Comparison of ENCODE assay signal across 13 cellular contexts in genomic region chr7:157549612-157550299, GRCh38.
"Had no signal": no experiment of that assay in that cellular context is flagged by ENCODE, and none has a peak within 500 bp of the region (broad histone marks: within the 10 kb centered on the region; RNA-seq: fewer than 3 reads in every experiment).

No MANE protein-coding gene starts in this region.

- H3K9me3 ChIP-seq: adrenal gland, colonic mucosa, esophagus muscularis mucosa, prostate gland, stomach, thoracic aorta had no signal

- H3K27me3 ChIP-seq: adrenal gland, cardiac muscle cell, colonic mucosa, esophagus muscularis mucosa, stomach had no signal

- H3K27ac ChIP-seq: adrenal gland, cardiac muscle cell, colonic mucosa, esophagus muscularis mucosa, prostate gland, stomach, thoracic aorta had no signal

- H3K27ac Mint-ChIP-seq: activated CD4-positive, alpha-beta T cell treated with anti-CD3 and anti-CD28 coated beads, Interleukin-2, amount 10 ng/mL, durations not matched to agents 7 days and 5 days; activated T-helper 1 cell treated with anti-CD3 and anti-CD28 coated beads, Interleukin-12 subunit alpha, Interleukin-12 subunit beta, Interleukin-2, Interleukin-4 antibody, amounts not matched to agents 30 ng/mL and 10 ng/mL and 1 ng/mL, durations not matched to agents 14 hours and 24 hours and 36 hours; T-helper 2 cell treated with Interferon-gamma antibody and Interleukin-4, amounts not matched to agents 5 μg/mL and 100 μg/mL, for 36 hours had no signal

- H3K27me3 Mint-ChIP-seq: activated CD4-positive, alpha-beta T cell treated with anti-CD3 and anti-CD28 coated beads, Interleukin-2, amount 10 ng/mL, durations not matched to agents 7 days and 5 days; naive B cell had no signal

- DNase-seq: activated CD4-positive, alpha-beta T cell treated with anti-CD3 and anti-CD28 coated beads, Interleukin-2, amount 10 ng/mL, durations not matched to agents 7 days and 5 days; activated naive CD4-positive, alpha-beta T cell treated with Interleukin-2 at 50 U/mL for 16 hours; adrenal gland; colonic mucosa; naive B cell; occipital lobe; stomach had no signal

- H3K4me1 ChIP-seq: adrenal gland, colonic mucosa, esophagus muscularis mucosa, prostate gland, stomach had no signal

- H3K4me3 Mint-ChIP-seq: activated CD4-positive, alpha-beta T cell treated with anti-CD3 and anti-CD28 coated beads, Interleukin-2, amount 10 ng/mL, durations not matched to agents 7 days and 5 days; activated T-helper 1 cell treated with anti-CD3 and anti-CD28 coated beads, Interleukin-12 subunit alpha, Interleukin-12 subunit beta, Interleukin-2, Interleukin-4 antibody, amounts not matched to agents 30 ng/mL and 10 ng/mL and 1 ng/mL, durations not matched to agents 14 hours and 24 hours and 36 hours; naive B cell; T-helper 2 cell treated with Interferon-gamma antibody and Interleukin-4, amounts not matched to agents 5 μg/mL and 100 μg/mL, for 36 hours had no signal

- H3K9me3 Mint-ChIP-seq: T-helper 2 cell treated with Interferon-gamma antibody and Interleukin-4, amounts not matched to agents 5 μg/mL and 100 μg/mL, for 36 hours had no signal

- H3K4me3 ChIP-seq: adrenal gland, cardiac muscle cell, colonic mucosa, esophagus muscularis mucosa, prostate gland, stomach, thoracic aorta had no signal

- H3K36me3 ChIP-seq: adrenal gland, cardiac muscle cell, colonic mucosa, prostate gland, thoracic aorta had no signal

- H3K4me1 Mint-ChIP-seq: activated CD4-positive, alpha-beta T cell treated with anti-CD3 and anti-CD28 coated beads, Interleukin-2, amount 10 ng/mL, durations not matched to agents 7 days and 5 days had no signal
